8 cellular contexts compared by ENCODE assay signal in genomic region chr12:10243803-10244520, GRCh38. TPM values are rescaled to one million over a fixed set of nuclear protein-coding genes. Genes with fewer than 3 reads are reported as not detected.
A peak's percentile ranks its signal among the peaks of the same experiment; 100 is the strongest.
DNase-seq lines count a peak whose midpoint lies in the region; ATAC-seq, FAIRE-seq and TF ChIP-seq lines count a peak whose summit lies in the region.

No MANE protein-coding gene starts in this region.

- ATAC-seq in GM21447 (IDR thresholded peaks at IDR 0.05; ENCODE audit: unreplicated experiment) = peak; percentile 85
- ATAC-seq in HG03565 (IDR thresholded peaks at IDR 0.05; ENCODE audit: unreplicated experiment) = peak; percentile 85

- DNase-seq in GM12892 (ENCODE audit: insufficient read length) = peak; percentile 12
- no peak for DNase-seq in activated naive CD8-positive, alpha-beta T cell treated with anti-CD3 and anti-CD28 coated beads for 36 hours
- no peak for DNase-seq in NCI-H446 (lab: John Stamatoyannopoulos, UW)
- no peak for DNase-seq in cerebellar nuclear complex (lab: John Stamatoyannopoulos, UW)
- DNase-seq in NCI-H2227 treated with DMSO at 0.1 percent for 48 hours (lab: John Stamatoyannopoulos, UW) = no peak
- no peak for DNase-seq in activated CD8-positive, alpha-beta memory T cell treated with anti-CD3 and anti-CD28 coated beads, Interleukin-2, amount 50 U/mL, for 48 hours

- peak overlapping the region; percentile 56 for H3K4me3 Mint-ChIP-seq in activated naive CD8-positive, alpha-beta T cell treated with anti-CD3 and anti-CD28 coated beads for 36 hours

- no peaks in the 10 kb centered on the region for H3K36me3 Mint-ChIP-seq in activated naive CD8-positive, alpha-beta T cell treated with anti-CD3 and anti-CD28 coated beads for 36 hours

- H3K4me1 Mint-ChIP-seq in activated naive CD8-positive, alpha-beta T cell treated with anti-CD3 and anti-CD28 coated beads for 36 hours = peaks cover 30% of the 10 kb centered on the region

- H3K27ac Mint-ChIP-seq in activated naive CD8-positive, alpha-beta T cell treated with anti-CD3 and anti-CD28 coated beads for 36 hours = peak overlapping the region; percentile 64

- peaks cover 3% of the 10 kb centered on the region for H3K9me3 Mint-ChIP-seq in activated naive CD8-positive, alpha-beta T cell treated with anti-CD3 and anti-CD28 coated beads for 36 hours

- peak; percentile 78 for FAIRE-seq in GM12892 (lab: Jason Lieb, UNC)

- peaks cover 4% of the 10 kb centered on the region for H3K27me3 Mint-ChIP-seq in activated naive CD8-positive, alpha-beta T cell treated with anti-CD3 and anti-CD28 coated beads for 36 hours

- no peak for TF ChIP-seq POLR2A in GM12892 (IDR thresholded peaks at IDR 0.05; ENCODE audit: low read depth, low read length)

RNA-seq across cellular contexts. Expression of gene GABARAPL1, which starts 31.3 kb away (rescaled TPM):
- polyA plus RNA-seq in GM12892 (2012; ENCODE audit: missing spikeins) = 6.0 TPM
- total RNA-seq in activated naive CD8-positive, alpha-beta T cell treated with anti-CD3 and anti-CD28 coated beads for 36 hours = 1 to 10 TPM; 6.0 to 7.2 TPM
